ENCODE assay signal across 12 cellular contexts in the genomic region with DNA sequence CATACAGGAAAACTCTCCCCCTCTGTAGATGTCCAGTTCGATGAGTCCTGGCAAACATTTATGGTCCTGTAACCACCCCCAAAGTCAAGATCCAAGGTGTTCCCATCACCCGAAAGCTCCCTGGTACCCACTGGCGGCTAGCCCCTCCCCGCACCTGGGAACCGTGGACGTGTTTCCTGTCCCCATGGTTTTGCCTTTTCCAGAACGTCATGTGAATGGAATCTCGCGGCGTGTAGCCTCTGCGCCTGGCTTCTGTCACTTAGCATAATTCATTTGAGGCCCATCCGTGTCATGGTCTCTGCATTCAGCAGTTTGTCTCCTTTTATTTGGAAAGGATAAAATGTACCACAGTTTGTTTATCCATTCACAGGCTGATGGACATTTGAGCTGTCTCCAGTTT.
"Had no signal": no experiment of that assay in that cellular context is flagged by ENCODE, and none has a peak within 500 bp of the region (broad histone marks: within the 10 kb centered on the region; RNA-seq: fewer than 3 reads in every experiment).

No MANE protein-coding gene starts in this region.

- DNase-seq: anterior cingulate cortex; esophagus squamous epithelium; foreskin keratinocyte; stimulated activated CD4-positive, alpha-beta T cell treated with anti-CD3 and anti-CD28 coated beads, Interleukin-12 subunit alpha, Interleukin-12 subunit beta, amount 100 ng/mL, for 4 hours; T-cell; T1000 had no signal

- H3K27ac ChIP-seq: foreskin keratinocyte, left lung, SK-N-MC, VCaP had no signal

- H3K36me3 ChIP-seq: esophagus squamous epithelium, left lung had no signal

- FAIRE-seq: colon had no signal

- H3K4me3 Mint-ChIP-seq: activated naive CD8-positive, alpha-beta T cell; stimulated activated naive CD8-positive, alpha-beta T cell treated with anti-CD3 and anti-CD28 coated beads, Interleukin-15, Interleukin-2, amounts not matched to agents 100 ng/mL and 50 ng/mL, for 24 hours; T-cell had no signal

- H3K9me3 ChIP-seq: esophagus squamous epithelium, left lung had no signal

- H3K27ac Mint-ChIP-seq: activated naive CD8-positive, alpha-beta T cell; stimulated activated naive CD8-positive, alpha-beta T cell treated with anti-CD3 and anti-CD28 coated beads, Interleukin-15, Interleukin-2, amounts not matched to agents 100 ng/mL and 50 ng/mL, for 24 hours; T-cell had no signal

- H3K9me3 Mint-ChIP-seq: stimulated activated naive CD8-positive, alpha-beta T cell treated with anti-CD3 and anti-CD28 coated beads, Interleukin-15, Interleukin-2, amounts not matched to agents 100 ng/mL and 50 ng/mL, for 24 hours; T-cell had no signal

- ATAC-seq: foreskin keratinocyte, left lung, T-cell had no signal

- H3K4me3 ChIP-seq: esophagus squamous epithelium, left lung, SK-N-MC had no signal

- H3K27me3 ChIP-seq: esophagus squamous epithelium, left lung had no signal

- H3K4me1 ChIP-seq: esophagus squamous epithelium, foreskin keratinocyte had no signal

- H3K27me3 Mint-ChIP-seq: activated naive CD8-positive, alpha-beta T cell; stimulated activated naive CD8-positive, alpha-beta T cell treated with anti-CD3 and anti-CD28 coated beads, Interleukin-15, Interleukin-2, amounts not matched to agents 100 ng/mL and 50 ng/mL, for 24 hours; T-cell had no signal
